ENCODE assay signal across 8 cellular contexts in genomic region chr1:192531037-192531703, GRCh38. TPM values are rescaled to one million over a fixed set of nuclear protein-coding genes. Genes with fewer than 3 reads are reported as not detected.
A peak's percentile ranks its signal among the peaks of the same experiment; 100 is the strongest.
DNase-seq lines count a peak whose midpoint lies in the region; ATAC-seq and TF ChIP-seq lines count a peak whose summit lies in the region.
"Not testable (repeated sequence)": the region's sequence is repeated elsewhere in the genome, so short reads cannot be mapped to it uniquely, and the experiment has no call there.

No MANE protein-coding gene starts in this region.

- not testable (repeated sequence) for H3K9me3 Mint-ChIP-seq in Caco-2 (ENCODE audit: unreplicated experiment)

- not testable (repeated sequence) for H3K27me3 ChIP-seq in Caco-2 (replicated peaks; ENCODE audit: control insufficient read depth, insufficient read depth, low read length); muscle layer of duodenum (ENCODE audit: low read depth, low read length)

- not testable (repeated sequence) for H3K36me3 Mint-ChIP-seq in Caco-2 (ENCODE audit: insufficient read depth, unreplicated experiment)

- H3K4me3 Mint-ChIP-seq in Caco-2 (ENCODE audit: unreplicated experiment) = not testable (repeated sequence)

- not testable (repeated sequence) for H3K27ac Mint-ChIP-seq in Caco-2 (ENCODE audit: unreplicated experiment)

- H3K36me3 ChIP-seq in Caco-2 (ENCODE audit: control insufficient read depth, insufficient read depth, low read length); muscle layer of duodenum (ENCODE audit: control insufficient read depth in 1 of 2, insufficient read depth in 2 of 2, low read length in 2 of 2): not testable (repeated sequence)

- BruUV-seq in Caco-2 (replicated peaks; lab: Mats Ljungman, UMichigan) = not testable (repeated sequence)

- peak; percentile 43 for ATAC-seq in GM21576 (IDR thresholded peaks at IDR 0.05; ENCODE audit: unreplicated experiment)
- ATAC-seq in HG03575 (IDR thresholded peaks at IDR 0.05; ENCODE audit: extremely low read depth, insufficient number of reproducible peaks, low FRiP score, unreplicated experiment) = peak; percentile 33

- peaks cover 13% of the 10 kb centered on the region for H3K4me1 Mint-ChIP-seq in Caco-2 (ENCODE audit: low read depth, unreplicated experiment)

- H3K27ac ChIP-seq in muscle layer of duodenum (ENCODE audit: low read length) = peak overlapping the region; percentile 57

- intact Hi-C loops in Caco-2 (cut with micrococcal nuclease; ENCODE audit: unreplicated experiment) = not testable (repeated sequence)

- POLR2A ChIA-PET in Caco-2 (lab: Charles Lee) = not testable (repeated sequence)

- H3K4me1 ChIP-seq in Caco-2; muscle layer of duodenum (ENCODE audit: control insufficient read depth in 1 of 2, insufficient read depth in 2 of 2, low read length in 2 of 2): not testable (repeated sequence)

- CTCF ChIA-PET in Caco-2 (lab: Charles Lee) = not testable (repeated sequence)

- not testable (repeated sequence) for H3K9me3 ChIP-seq in Caco-2; muscle layer of duodenum (ENCODE audit: control insufficient read depth in 1 of 2, low read length in 2 of 2)

- H3K27me3 Mint-ChIP-seq in Caco-2 (ENCODE audit: insufficient read depth, unreplicated experiment) = not testable (repeated sequence)

- not testable (repeated sequence) for TF ChIP-seq CTCF in Caco-2 (IDR thresholded peaks at IDR 0.05; ENCODE audit: insufficient read depth in 1 of 2, low read depth in 1 of 2, low read length in 1 of 2, severe bottlenecking in 1 of 2, unreplicated experiment in 1 of 2)

- not testable (repeated sequence) for H3K4me3 ChIP-seq in Caco-2 (ENCODE audit: low read depth, low read length); muscle layer of duodenum (ENCODE audit: low read depth in 1 of 2, low read length in 2 of 2)

- DNase-seq in Caco-2 (peak; percentile 5 to 38), T follicular helper cell (ENCODE audit: low read depth) (peak; percentile 34), activated gamma-delta T cell treated with Interleukin-2 at 50 U/mL for 16 hours (peak; percentile 38), fibroblast of gingiva (ENCODE audit: low read depth) (peak; percentile 51)
- DNase-seq in stimulated activated CD8-positive, alpha-beta memory T cell treated with anti-CD3 and anti-CD28 coated beads, Interleukin-12 subunit alpha, Interleukin-12 subunit beta, amount 100 ng/mL, for 4 hours (ENCODE audit: low read depth) = peak; percentile 15

RNA-seq across cellular contexts. Expression of gene RGS1, which starts 44.4 kb away (rescaled TPM):
- not detected in 2 replicates for total RNA-seq in Caco-2 (2022)
